In the genomic region with DNA sequence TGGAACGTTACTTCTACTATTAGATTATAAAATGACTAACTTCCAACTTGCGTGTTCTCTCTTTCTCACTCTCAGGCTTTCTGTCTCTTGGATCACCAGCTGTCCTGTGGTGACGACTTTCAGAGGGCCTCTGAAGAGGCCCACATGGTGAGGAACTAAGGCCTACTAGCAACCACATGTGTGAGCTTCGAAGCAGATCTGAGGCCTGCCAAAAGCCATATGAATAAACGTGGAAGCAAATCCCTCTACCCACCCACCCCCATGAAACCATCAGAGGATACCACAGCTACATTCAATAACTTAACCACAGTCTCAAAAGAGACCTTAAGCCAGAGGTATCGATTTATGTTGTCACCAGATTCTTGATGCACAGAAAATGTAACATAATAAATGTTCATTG, we compare ENCODE assay signal across 13 cellular contexts. TPM values are rescaled to one million over a fixed set of nuclear protein-coding genes. Genes with fewer than 3 reads are reported as not detected.
"Had no signal": no experiment of that assay in that cellular context is flagged by ENCODE, and none has a peak within 500 bp of the region (broad histone marks: within the 10 kb centered on the region; RNA-seq: fewer than 3 reads in every experiment).

No MANE protein-coding gene starts in this region.

- H3K27me3 ChIP-seq: dorsolateral prefrontal cortex had no signal

- H3K9me3 ChIP-seq: uterus had no signal

- H3K4me3 ChIP-seq: dorsolateral prefrontal cortex, lung, skin epidermis, uterus had no signal

- H3K27ac ChIP-seq: dorsolateral prefrontal cortex, skin epidermis, uterus had no signal

- H3K4me1 ChIP-seq: uterus had no signal

- ATAC-seq: activated CD4-positive, CD25-positive, alpha-beta regulatory T cell treated with anti-CD3 and anti-CD28 coated beads, Interleukin-2, amount 50 U/mL, for 24 hours; esophagus mucosa; naive thymus-derived CD4-positive, alpha-beta T cell had no signal

- H3K36me3 ChIP-seq: uterus had no signal

- DNase-seq: activated effector memory CD4-positive, alpha-beta T cell treated with anti-CD3 and anti-CD28 coated beads, Interleukin-2, amount 50 U/mL, for 16 hours; activated T-cell treated with anti-CD3 and anti-CD28 coated beads, Interleukin-2, amount 50 U/mL, for 24 hours; amygdala; dorsolateral prefrontal cortex; hypothalamus; naive thymus-derived CD4-positive, alpha-beta T cell; retina; uterus had no signal

RNA-seq across cellular contexts. Expression of a gene that starts 13.5 kb away (rescaled TPM):
- total RNA-seq: fibroblast of villous mesenchyme; naive thymus-derived CD4-positive, alpha-beta T cell had no signal
